In the genomic region with DNA sequence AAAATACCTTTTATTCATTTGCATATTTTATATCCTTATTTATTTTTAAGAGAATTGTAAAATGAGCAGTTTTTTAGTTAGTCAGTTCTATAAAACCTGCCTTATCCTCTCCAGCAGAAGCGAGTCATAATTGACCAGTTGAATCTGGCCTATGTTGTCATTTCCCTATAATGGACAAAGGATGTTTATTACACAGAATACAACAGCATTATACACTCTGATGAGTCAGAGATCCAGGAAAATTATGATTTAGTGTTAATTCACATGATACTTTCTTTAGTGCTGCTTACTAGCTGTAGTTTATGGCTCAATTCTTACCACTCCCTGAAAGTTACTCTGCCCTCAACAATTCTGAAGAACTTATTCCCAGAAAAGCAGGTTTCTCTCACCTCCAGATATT, we compare ENCODE assay signal across 1 cellular context.
TF ChIP-seq lines count a peak whose summit lies in the region.

No MANE protein-coding gene starts in this region.

TF ChIP-seq in IMR-90, 13 proteins besides CTCF, POLR2A, EP300 and RAD21:
- TF ChIP-seq MXI1 (IDR thresholded peaks at IDR 0.05; ENCODE audit: borderline replicate concordance, low read depth, low read length) (no peak), FOS (IDR thresholded peaks at IDR 0.05; ENCODE audit: low read depth, low read length) (peak; percentile 32; the same call in 1 of the 2 replicates)
